In genomic region chr19:4375620-4376228, GRCh38 we compare ENCODE assay signal across 1 cellular context.
TF ChIP-seq lines count a peak whose summit lies in the region.

No MANE protein-coding gene starts in this region.

TF ChIP-seq in K562, 482 proteins besides CTCF, POLR2A, EP300 and RAD21 (continued from another document):
- TF ChIP-seq, protein P1, sequence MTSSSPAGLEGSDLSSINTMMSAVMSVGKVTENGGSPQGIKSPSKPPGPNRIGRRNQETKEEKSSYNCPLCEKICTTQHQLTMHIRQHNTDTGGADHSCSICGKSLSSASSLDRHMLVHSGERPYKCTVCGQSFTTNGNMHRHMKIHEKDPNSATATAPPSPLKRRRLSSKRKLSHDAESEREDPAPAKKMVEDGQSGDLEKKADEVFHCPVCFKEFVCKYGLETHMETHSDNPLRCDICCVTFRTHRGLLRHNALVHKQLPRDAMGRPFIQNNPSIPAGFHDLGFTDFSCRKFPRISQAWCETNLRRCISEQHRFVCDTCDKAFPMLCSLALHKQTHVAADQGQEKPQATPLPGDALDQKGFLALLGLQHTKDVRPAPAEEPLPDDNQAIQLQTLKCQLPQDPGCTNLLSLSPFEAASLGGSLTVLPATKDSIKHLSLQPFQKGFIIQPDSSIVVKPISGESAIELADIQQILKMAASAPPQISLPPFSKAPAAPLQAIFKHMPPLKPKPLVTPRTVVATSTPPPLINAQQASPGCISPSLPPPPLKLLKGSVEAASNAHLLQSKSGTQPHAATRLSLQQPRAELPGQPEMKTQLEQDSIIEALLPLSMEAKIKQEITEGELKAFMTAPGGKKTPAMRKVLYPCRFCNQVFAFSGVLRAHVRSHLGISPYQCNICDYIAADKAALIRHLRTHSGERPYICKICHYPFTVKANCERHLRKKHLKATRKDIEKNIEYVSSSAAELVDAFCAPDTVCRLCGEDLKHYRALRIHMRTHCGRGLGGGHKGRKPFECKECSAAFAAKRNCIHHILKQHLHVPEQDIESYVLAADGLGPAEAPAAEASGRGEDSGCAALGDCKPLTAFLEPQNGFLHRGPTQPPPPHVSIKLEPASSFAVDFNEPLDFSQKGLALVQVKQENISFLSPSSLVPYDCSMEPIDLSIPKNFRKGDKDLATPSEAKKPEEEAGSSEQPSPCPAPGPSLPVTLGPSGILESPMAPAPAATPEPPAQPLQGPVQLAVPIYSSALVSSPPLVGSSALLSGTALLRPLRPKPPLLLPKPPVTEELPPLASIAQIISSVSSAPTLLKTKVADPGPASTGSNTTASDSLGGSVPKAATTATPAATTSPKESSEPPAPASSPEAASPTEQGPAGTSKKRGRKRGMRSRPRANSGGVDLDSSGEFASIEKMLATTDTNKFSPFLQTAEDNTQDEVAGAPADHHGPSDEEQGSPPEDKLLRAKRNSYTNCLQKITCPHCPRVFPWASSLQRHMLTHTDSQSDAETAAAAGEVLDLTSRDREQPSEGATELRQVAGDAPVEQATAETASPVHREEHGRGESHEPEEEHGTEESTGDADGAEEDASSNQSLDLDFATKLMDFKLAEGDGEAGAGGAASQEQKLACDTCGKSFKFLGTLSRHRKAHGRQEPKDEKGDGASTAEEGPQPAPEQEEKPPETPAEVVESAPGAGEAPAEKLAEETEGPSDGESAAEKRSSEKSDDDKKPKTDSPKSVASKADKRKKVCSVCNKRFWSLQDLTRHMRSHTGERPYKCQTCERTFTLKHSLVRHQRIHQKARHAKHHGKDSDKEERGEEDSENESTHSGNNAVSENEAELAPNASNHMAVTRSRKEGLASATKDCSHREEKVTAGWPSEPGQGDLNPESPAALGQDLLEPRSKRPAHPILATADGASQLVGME (CRISPR knock-in tag; IDR thresholded peaks at IDR 0.05), result no peak
- TF ChIP-seq ZNF347 (CRISPR knock-in tag; IDR thresholded peaks at IDR 0.05; ENCODE audit: low read depth) (no peak), ZC3H11A (IDR thresholded peaks at IDR 0.05; ENCODE audit: low read depth, low read length) (no peak), ZNF511 (CRISPR knock-in tag; IDR thresholded peaks at IDR 0.05) (no peak), MTA1 (IDR thresholded peaks at IDR 0.05; ENCODE audit: borderline replicate concordance) (peak; percentile 45; the same call in 1 of the 2 replicates), KAT8 (IDR thresholded peaks at IDR 0.05; ENCODE audit: low read depth) (no peak), ETS2 (tag; IDR thresholded peaks at IDR 0.05; ENCODE audit: borderline replicate concordance, poor library complexity, severe bottlenecking) (no peak), NR1H2 (CRISPR knock-in tag; IDR thresholded peaks at IDR 0.05) (no peak), YBX1 (IDR thresholded peaks at IDR 0.05) (no peak), CBX3 (IDR thresholded peaks at IDR 0.05; ENCODE audit: borderline replicate concordance in 1 of 2, low read length in 2 of 2) (peak in 1 of 2 experiments; percentile 21; a peak in 1 of 3 replicates), ZNF644 (tag; IDR thresholded peaks at IDR 0.05; ENCODE audit: low read depth) (0 out of 2 replicates have a peak, but pooled peaks have one; percentile 6), HNRNPLL (IDR thresholded peaks at IDR 0.05; ENCODE audit: low read depth, low read length, poor library complexity, severe bottlenecking) (no peak), KDM4B (IDR thresholded peaks at IDR 0.05; ENCODE audit: borderline replicate concordance in 2 of 2, low read depth in 1 of 2) (no peak), IRF9 (tag; IDR thresholded peaks at IDR 0.05) (no peak), E2F8 (IDR thresholded peaks at IDR 0.05; ENCODE audit: low read depth, partially characterized antibody) (peak; percentile 56), ZNF134 (CRISPR knock-in tag; conservative IDR thresholded peaks at IDR 0.05) (no peak)
- TF ChIP-seq, protein P2, sequence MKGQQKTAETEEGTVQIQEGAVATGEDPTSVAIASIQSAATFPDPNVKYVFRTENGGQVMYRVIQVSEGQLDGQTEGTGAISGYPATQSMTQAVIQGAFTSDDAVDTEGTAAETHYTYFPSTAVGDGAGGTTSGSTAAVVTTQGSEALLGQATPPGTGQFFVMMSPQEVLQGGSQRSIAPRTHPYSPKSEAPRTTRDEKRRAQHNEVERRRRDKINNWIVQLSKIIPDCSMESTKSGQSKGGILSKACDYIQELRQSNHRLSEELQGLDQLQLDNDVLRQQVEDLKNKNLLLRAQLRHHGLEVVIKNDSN (CRISPR knock-in tag; IDR thresholded peaks at IDR 0.05), result no peak
- TF ChIP-seq, protein P3, sequence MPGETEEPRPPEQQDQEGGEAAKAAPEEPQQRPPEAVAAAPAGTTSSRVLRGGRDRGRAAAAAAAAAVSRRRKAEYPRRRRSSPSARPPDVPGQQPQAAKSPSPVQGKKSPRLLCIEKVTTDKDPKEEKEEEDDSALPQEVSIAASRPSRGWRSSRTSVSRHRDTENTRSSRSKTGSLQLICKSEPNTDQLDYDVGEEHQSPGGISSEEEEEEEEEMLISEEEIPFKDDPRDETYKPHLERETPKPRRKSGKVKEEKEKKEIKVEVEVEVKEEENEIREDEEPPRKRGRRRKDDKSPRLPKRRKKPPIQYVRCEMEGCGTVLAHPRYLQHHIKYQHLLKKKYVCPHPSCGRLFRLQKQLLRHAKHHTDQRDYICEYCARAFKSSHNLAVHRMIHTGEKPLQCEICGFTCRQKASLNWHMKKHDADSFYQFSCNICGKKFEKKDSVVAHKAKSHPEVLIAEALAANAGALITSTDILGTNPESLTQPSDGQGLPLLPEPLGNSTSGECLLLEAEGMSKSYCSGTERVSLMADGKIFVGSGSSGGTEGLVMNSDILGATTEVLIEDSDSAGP (CRISPR knock-in tag; IDR thresholded peaks at IDR 0.05), result no peak
